1 cellular context compared by ENCODE assay signal in genomic region chr1:156669794-156670193, GRCh38.
TF ChIP-seq lines count a peak whose summit lies in the region.

No MANE protein-coding gene starts in this region.

TF ChIP-seq in HepG2, 621 proteins besides CTCF, POLR2A, EP300 and RAD21:
- TF ChIP-seq ZNF34 (CRISPR knock-in tag; IDR thresholded peaks at IDR 0.05; ENCODE audit: borderline replicate concordance) (no peak), ZNF263 (CRISPR knock-in tag; IDR thresholded peaks at IDR 0.05) (peak; percentile 75)
TF ChIP-seq in HepG2: peak in this region for 1.
